12 cellular contexts compared by ENCODE assay signal in the genomic region with DNA sequence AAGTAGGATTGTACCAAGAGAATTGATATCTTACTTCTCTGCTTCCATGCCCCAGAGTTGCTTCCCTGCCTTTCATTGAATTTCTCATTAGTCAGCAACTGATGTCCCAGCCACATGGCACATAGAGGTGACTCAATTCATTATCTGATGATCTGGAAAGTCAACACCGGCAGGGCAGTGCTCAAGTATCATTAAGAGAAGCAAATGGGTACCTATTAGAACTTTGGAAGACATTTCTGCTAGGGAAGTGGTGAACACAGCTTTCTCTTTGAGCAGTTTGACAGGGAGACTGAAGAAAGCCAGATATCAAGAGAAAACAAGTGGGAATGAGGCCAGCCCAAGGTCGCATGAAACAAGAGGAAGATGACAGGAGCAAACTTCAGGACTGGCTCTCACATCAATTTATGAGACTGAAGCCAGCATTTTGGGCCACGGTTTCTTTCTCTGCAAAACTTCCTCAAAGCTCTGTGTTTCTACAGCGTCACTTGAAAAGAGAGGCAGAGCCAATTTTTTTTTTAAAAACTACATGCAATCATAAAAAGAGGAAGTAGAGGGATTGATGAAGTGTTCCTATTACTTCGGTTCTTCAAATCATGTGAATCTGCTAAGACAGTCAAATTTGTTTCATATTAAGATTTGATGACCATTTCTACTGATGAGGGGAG.
DNase-seq lines count a peak whose midpoint lies in the region; ATAC-seq and TF ChIP-seq lines count a peak whose summit lies in the region.
"Had no signal": no experiment of that assay in that cellular context is flagged by ENCODE, and none has a peak within 500 bp of the region (broad histone marks: within the 10 kb centered on the region; RNA-seq: fewer than 3 reads in every experiment).

No MANE protein-coding gene starts in this region.

- peaks cover 3% of the 10 kb centered on the region for H3K27me3 Mint-ChIP-seq in activated CD4-positive, alpha-beta memory T cell treated with anti-CD3 and anti-CD28 coated beads, Interleukin-2, amount 10 ng/mL, durations not matched to agents 7 days and 5 days
- H3K27me3 Mint-ChIP-seq: CD8-positive, alpha-beta memory T cell had no signal

- H3K9me3 Mint-ChIP-seq in activated CD4-positive, alpha-beta memory T cell treated with anti-CD3 and anti-CD28 coated beads, Interleukin-2, amount 10 ng/mL, durations not matched to agents 7 days and 5 days = no peaks in the 10 kb centered on the region
- H3K9me3 Mint-ChIP-seq: stimulated activated effector memory CD8-positive, alpha-beta T cell treated with anti-CD3 and anti-CD28 coated beads, Interleukin-12 subunit alpha, Interleukin-12 subunit beta, amount 100 ng/mL, for 72 hours had no signal

- H3K9ac ChIP-seq in SK-N-SH = no peak overlapping the region

- no peaks in the 10 kb centered on the region for H3K79me2 ChIP-seq in SK-N-SH (ENCODE audit: insufficient read depth)

- no peak overlapping the region for H3K4me3 ChIP-seq in SK-N-SH (ENCODE audit: low read depth in 2 of 2, low read length in 1 of 2)
- no peak overlapping the region for H3K4me3 ChIP-seq in suprapubic skin
- H3K4me3 ChIP-seq: sigmoid colon had no signal

- DNase-seq in AML-193 (lab: John Stamatoyannopoulos, UW) (peak; percentile 43 to 58), SK-N-SH (no peak), kidney glomerular epithelial cell (lab: John Stamatoyannopoulos, UW) (peak; percentile 4), suprapubic skin (ENCODE audit: low spot score in 2 of 2) (no peak), GM13976 (ENCODE audit: low spot score) (no peak)
- no peak for DNase-seq in activated CD4-positive, alpha-beta memory T cell treated with anti-CD3 and anti-CD28 coated beads, Interleukin-2, amount 10 ng/mL, durations not matched to agents 7 days and 5 days
- DNase-seq: CD8-positive, alpha-beta memory T cell; SHP77; sigmoid colon had no signal

- no peak for TF ChIP-seq RAD21 in SK-N-SH (IDR thresholded peaks at IDR 0.05; ENCODE audit: low read length)

- POLR2A ChIA-PET in SK-N-SH (lab: Yijun Ruan, JAX) = no interaction called here
- POLR2A ChIA-PET in activated CD4-positive, alpha-beta memory T cell treated with anti-CD3 and anti-CD28 coated beads, Interleukin-2, amount 10 ng/mL, durations not matched to agents 7 days and 5 days (lab: Charles Lee) = no interaction called here

- H3K36me3 ChIP-seq in SK-N-SH (replicated peaks in 1 of 2; ENCODE audit: control insufficient read depth in 1 of 2, insufficient read depth in 2 of 2, low read length in 1 of 2) (no peaks in the 10 kb centered on the region), suprapubic skin (no peaks in the 10 kb centered on the region)
- H3K36me3 ChIP-seq: sigmoid colon had no signal

- H3K27ac ChIP-seq in SK-N-SH (ENCODE audit: low read depth in 2 of 2, low read length in 1 of 2) (peak overlapping the region; percentile 9 to 39; a peak in 2 of 4 replicates), suprapubic skin (no peak overlapping the region)

- H3K27me3 ChIP-seq in SK-N-SH (ENCODE audit: insufficient read depth) (no peaks in the 10 kb centered on the region), suprapubic skin (no peaks in the 10 kb centered on the region)
- H3K27me3 ChIP-seq: sigmoid colon had no signal

- no peaks in the 10 kb centered on the region for H3K9me3 ChIP-seq in SK-N-SH
- no peaks in the 10 kb centered on the region for H3K9me3 ChIP-seq in suprapubic skin
- H3K9me3 ChIP-seq: sigmoid colon had no signal

- no peaks in the 10 kb centered on the region for H3K9me2 ChIP-seq in SK-N-SH

- peaks cover 0 to 3% of the 10 kb centered on the region in 2 experiments; a peak in 3 of 4 replicates for H3K4me1 ChIP-seq in SK-N-SH (ENCODE audit: control insufficient read depth in 1 of 2, insufficient read depth in 2 of 2, low read depth in 1 of 2, low read length in 1 of 2)
- peaks cover 3% of the 10 kb centered on the region for H3K4me1 ChIP-seq in suprapubic skin
- H3K4me1 ChIP-seq: sigmoid colon had no signal

- CTCF ChIA-PET in SK-N-SH (lab: Yijun Ruan, JAX) = no interaction called here
- CTCF ChIA-PET in activated CD4-positive, alpha-beta memory T cell treated with anti-CD3 and anti-CD28 coated beads, Interleukin-2, amount 10 ng/mL, durations not matched to agents 7 days and 5 days (lab: Charles Lee) = no interaction called here

- no peak for TF ChIP-seq POLR2A in suprapubic skin (IDR thresholded peaks at IDR 0.05)

- TF ChIP-seq EP300 in SK-N-SH (IDR thresholded peaks at IDR 0.05; ENCODE audit: borderline replicate concordance in 1 of 2, low read depth in 1 of 2, low read length in 1 of 2) = no peak
- TF ChIP-seq EP300 in suprapubic skin (IDR thresholded peaks at IDR 0.05) = no peak

- 24% methylated on average over 5 of the region's 5 CpGs for WGBS in SK-N-SH (ENCODE audit: low lambda C conversion rate)
- WGBS in suprapubic skin = 40% methylated on average over 5 of the region's 5 CpGs

- peaks cover 18% of the 10 kb centered on the region for H3K4me1 Mint-ChIP-seq in activated CD4-positive, alpha-beta memory T cell treated with anti-CD3 and anti-CD28 coated beads, Interleukin-2, amount 10 ng/mL, durations not matched to agents 7 days and 5 days

- in situ Hi-C loops in GM13976 (cut with MboI; ENCODE audit: low sequenced_read_pairs, unreplicated experiment) = no loop called here

- TF ChIP-seq CTCF in SK-N-SH (IDR thresholded peaks at IDR 0.05) (no peak), suprapubic skin (IDR thresholded peaks at IDR 0.05) (no peak), GM13976 (IDR thresholded peaks at IDR 0.05; ENCODE audit: borderline replicate concordance, control extremely low read depth, extremely low read depth, insufficient read depth, missing control alignments) (no peak)

- no peaks in the 10 kb centered on the region for H4K20me1 ChIP-seq in SK-N-SH (ENCODE audit: insufficient read depth)

- peaks cover 3% of the 10 kb centered on the region for H3K36me3 Mint-ChIP-seq in activated CD4-positive, alpha-beta memory T cell treated with anti-CD3 and anti-CD28 coated beads, Interleukin-2, amount 10 ng/mL, durations not matched to agents 7 days and 5 days (ENCODE audit: low read depth)
- H3K36me3 Mint-ChIP-seq: stimulated activated effector memory CD8-positive, alpha-beta T cell treated with anti-CD3 and anti-CD28 coated beads, Interleukin-12 subunit alpha, Interleukin-12 subunit beta, amount 100 ng/mL, for 72 hours had no signal

- no peak overlapping the region for H3K4me3 Mint-ChIP-seq in activated CD4-positive, alpha-beta memory T cell treated with anti-CD3 and anti-CD28 coated beads, Interleukin-2, amount 10 ng/mL, durations not matched to agents 7 days and 5 days
- H3K4me3 Mint-ChIP-seq: CD8-positive, alpha-beta memory T cell; stimulated activated effector memory CD8-positive, alpha-beta T cell treated with anti-CD3 and anti-CD28 coated beads, Interleukin-12 subunit alpha, Interleukin-12 subunit beta, amount 100 ng/mL, for 72 hours had no signal

- H3K27ac Mint-ChIP-seq in activated CD4-positive, alpha-beta memory T cell treated with anti-CD3 and anti-CD28 coated beads, Interleukin-2, amount 10 ng/mL, durations not matched to agents 7 days and 5 days = no peak overlapping the region
- H3K27ac Mint-ChIP-seq: CD8-positive, alpha-beta memory T cell; stimulated activated effector memory CD8-positive, alpha-beta T cell treated with anti-CD3 and anti-CD28 coated beads, Interleukin-12 subunit alpha, Interleukin-12 subunit beta, amount 100 ng/mL, for 72 hours had no signal

- H3K4me2 ChIP-seq in SK-N-SH = no peak overlapping the region

- no peaks in the 10 kb centered on the region for H3F3A ChIP-seq in SK-N-SH (replicated peaks; ENCODE audit: insufficient read depth)

- ATAC-seq in HG02885 (IDR thresholded peaks at IDR 0.05; ENCODE audit: poor library complexity, unreplicated experiment) (peak; percentile 49), HG03520 (IDR thresholded peaks at IDR 0.05; ENCODE audit: unreplicated experiment) (no peak)
- ATAC-seq: stimulated activated effector memory CD8-positive, alpha-beta T cell treated with anti-CD3 and anti-CD28 coated beads, Interleukin-12 subunit alpha, Interleukin-12 subunit beta, amount 100 ng/mL, for 72 hours had no signal

- H2AFZ ChIP-seq in SK-N-SH (ENCODE audit: low read depth) = no peak overlapping the region

TF ChIP-seq in SK-N-SH, 30 proteins besides CTCF, POLR2A, EP300 and RAD21 (continues in another document):
- TF ChIP-seq FOXM1 (IDR thresholded peaks at IDR 0.05; ENCODE audit: low read depth) (0 out of 2 replicates have a peak, but pooled peaks have one; percentile 36), YY1 (IDR thresholded peaks at IDR 0.05; ENCODE audit: low read depth) (no peak), JUND (IDR thresholded peaks at IDR 0.05) (peak; percentile 41; the same call in 1 of the 2 replicates), SIN3A (IDR thresholded peaks at IDR 0.05; ENCODE audit: borderline replicate concordance, low read depth, low read length) (no peak), ELF1 (IDR thresholded peaks at IDR 0.05) (no peak), TCF12 (IDR thresholded peaks at IDR 0.05) (peak; percentile 81), MEF2A (IDR thresholded peaks at IDR 0.05; ENCODE audit: borderline replicate concordance, low read depth) (no peak)
- TF ChIP-seq, protein P1, sequence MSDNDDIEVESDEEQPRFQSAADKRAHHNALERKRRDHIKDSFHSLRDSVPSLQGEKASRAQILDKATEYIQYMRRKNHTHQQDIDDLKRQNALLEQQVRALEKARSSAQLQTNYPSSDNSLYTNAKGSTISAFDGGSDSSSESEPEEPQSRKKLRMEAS (IDR thresholded peaks at IDR 0.05; ENCODE audit: low read depth) = 0 out of 2 replicates have a peak, but pooled peaks have one; percentile 14
- TF ChIP-seq, protein P2, sequence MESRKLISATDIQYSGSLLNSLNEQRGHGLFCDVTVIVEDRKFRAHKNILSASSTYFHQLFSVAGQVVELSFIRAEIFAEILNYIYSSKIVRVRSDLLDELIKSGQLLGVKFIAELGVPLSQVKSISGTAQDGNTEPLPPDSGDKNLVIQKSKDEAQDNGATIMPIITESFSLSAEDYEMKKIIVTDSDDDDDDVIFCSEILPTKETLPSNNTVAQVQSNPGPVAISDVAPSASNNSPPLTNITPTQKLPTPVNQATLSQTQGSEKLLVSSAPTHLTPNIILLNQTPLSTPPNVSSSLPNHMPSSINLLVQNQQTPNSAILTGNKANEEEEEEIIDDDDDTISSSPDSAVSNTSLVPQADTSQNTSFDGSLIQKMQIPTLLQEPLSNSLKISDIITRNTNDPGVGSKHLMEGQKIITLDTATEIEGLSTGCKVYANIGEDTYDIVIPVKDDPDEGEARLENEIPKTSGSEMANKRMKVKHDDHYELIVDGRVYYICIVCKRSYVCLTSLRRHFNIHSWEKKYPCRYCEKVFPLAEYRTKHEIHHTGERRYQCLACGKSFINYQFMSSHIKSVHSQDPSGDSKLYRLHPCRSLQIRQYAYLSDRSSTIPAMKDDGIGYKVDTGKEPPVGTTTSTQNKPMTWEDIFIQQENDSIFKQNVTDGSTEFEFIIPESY (IDR thresholded peaks at IDR 0.05; ENCODE audit: borderline replicate concordance, low read depth) = no peak

Comparison
In these comparisons a context has a peak if more than half of its experiments do, and no peak if none do; other contexts are left out.
1. DNase-seq: peak in AML-193 (2 of 2) and kidney glomerular epithelial cell (single experiment); none in SK-N-SH (single experiment), suprapubic skin (0 of 2), activated CD4-positive, alpha-beta memory T cell treated with anti-CD3 and anti-CD28 coated beads, Interleukin-2, amount 10 ng/mL, durations not matched to agents 7 days and 5 days (single experiment) and GM13976 (single experiment).